Comparison of ENCODE assay signal across 8 cellular contexts in genomic region chr14:57066887-57067513, GRCh38.
DNase-seq lines count a peak whose midpoint lies in the region; ATAC-seq and TF ChIP-seq lines count a peak whose summit lies in the region.

No MANE protein-coding gene starts in this region.

- peak; percentile 59 for TF ChIP-seq CTCF in RWPE2 (IDR thresholded peaks at IDR 0.05; ENCODE audit: poor library complexity, severe bottlenecking)

- ATAC-seq in activated CD4-positive, alpha-beta T cell treated with anti-CD3 and anti-CD28 coated beads for 36 hours = peak; percentile 69
- ATAC-seq in RWPE2 (ENCODE audit: low read depth) = 0 out of 3 replicates have a peak, but pooled peaks have one; percentile 17
- ATAC-seq in aorta (ENCODE audit: low FRiP score) = no peak

- no peak overlapping the region for H3K4me3 Mint-ChIP-seq in activated CD4-positive, alpha-beta T cell treated with anti-CD3 and anti-CD28 coated beads for 36 hours

- H3K9me3 ChIP-seq in RWPE2 (ENCODE audit: severe bottlenecking) (no peaks in the 10 kb centered on the region), aorta (ENCODE audit: control insufficient read depth, low read length) (no peaks in the 10 kb centered on the region)

- H3K36me3 Mint-ChIP-seq in activated CD4-positive, alpha-beta T cell treated with anti-CD3 and anti-CD28 coated beads for 36 hours (ENCODE audit: low read depth) = no peaks in the 10 kb centered on the region

- DNase-seq in activated CD4-positive, alpha-beta T cell treated with anti-CD3 and anti-CD28 coated beads for 36 hours = peak; percentile 71
- DNase-seq in activated CD4-positive, alpha-beta T cell treated with anti-CD3 and anti-CD28 coated beads for 4 hours = no peak
- peak; percentile 6 for DNase-seq in HK-2 (ENCODE audit: unreplicated experiment)
- DNase-seq in RWPE2 (ENCODE audit: low spot score) = no peak
- DNase-seq in ecto neural progenitor cell (ENCODE audit: low spot score) = peak; percentile 82
- DNase-seq in nucleus accumbens (lab: John Stamatoyannopoulos, UW) = peak in 31 of 56 donors; percentile 1 to 53 (median 8)
- no peak for DNase-seq in activated gamma-delta T cell (lab: John Stamatoyannopoulos, UW)
- DNase-seq in aorta = no peak

- CTCF ChIA-PET in activated CD4-positive, alpha-beta T cell treated with anti-CD3 and anti-CD28 coated beads for 36 hours (lab: Charles Lee) = interaction anchor here (1.1 kb wide), 1 partner anchor 14 kb away, joined by 4 read pairs; no protein-coding TSS in a partner anchor

- no peaks in the 10 kb centered on the region for H3K9me3 Mint-ChIP-seq in activated CD4-positive, alpha-beta T cell treated with anti-CD3 and anti-CD28 coated beads for 36 hours (ENCODE audit: low read depth)

- peaks cover 25% of the 10 kb centered on the region for H3K27me3 Mint-ChIP-seq in activated CD4-positive, alpha-beta T cell treated with anti-CD3 and anti-CD28 coated beads for 36 hours

- no peak overlapping the region for H3K4me3 ChIP-seq in RWPE2 (ENCODE audit: severe bottlenecking)
- H3K4me3 ChIP-seq in aorta (ENCODE audit: low read length in 2 of 2) = no peak overlapping the region

- H3K27ac ChIP-seq in RWPE2 (ENCODE audit: poor library complexity, severe bottlenecking) (no peak overlapping the region), aorta (ENCODE audit: low read depth in 1 of 2, low read length in 2 of 2) (no peak overlapping the region)

- H3K27me3 ChIP-seq in RWPE2 (ENCODE audit: insufficient read depth, poor library complexity, severe bottlenecking) (peaks cover 48% of the 10 kb centered on the region), aorta (ENCODE audit: control insufficient read depth in 1 of 2, insufficient read depth in 2 of 2, low read length in 1 of 2) (no peaks in the 10 kb centered on the region)

- intact Hi-C loops in activated CD4-positive, alpha-beta T cell treated with anti-CD3 and anti-CD28 coated beads for 36 hours (cut with DNase I, micrococcal nuclease) = loop anchor here (5.0 to 10.0 kb wide), 6 partner anchors 250 to 575 kb away; partner anchors contain the start of gene OTX2 (in 1 of the 2)
- intact Hi-C loops in aorta (cut with DNase I) = no loop called here

- H3K4me1 ChIP-seq in RWPE2 (ENCODE audit: insufficient read depth, poor library complexity, severe bottlenecking) (no peaks in the 10 kb centered on the region), aorta (ENCODE audit: control insufficient read depth in 1 of 2, insufficient read depth in 2 of 2, low read length in 2 of 2) (no peaks in the 10 kb centered on the region)

- POLR2A ChIA-PET in activated CD4-positive, alpha-beta T cell treated with anti-CD3 and anti-CD28 coated beads for 36 hours (lab: Charles Lee) = no interaction called here

- H3K4me1 Mint-ChIP-seq in activated CD4-positive, alpha-beta T cell treated with anti-CD3 and anti-CD28 coated beads for 36 hours = no peaks in the 10 kb centered on the region

- no peak overlapping the region for H3K27ac Mint-ChIP-seq in activated CD4-positive, alpha-beta T cell treated with anti-CD3 and anti-CD28 coated beads for 36 hours

- WGBS in aorta, 2 donors = 3 to 7% methylated on average over 12 of the region's 12 CpGs

- no peaks in the 10 kb centered on the region for H3K36me3 ChIP-seq in RWPE2 (ENCODE audit: low read depth)
- H3K36me3 ChIP-seq in aorta (ENCODE audit: control insufficient read depth in 1 of 2, insufficient read depth in 2 of 2, low read length in 1 of 2) = no peaks in the 10 kb centered on the region

Comparison
In these comparisons a context has a peak if more than half of its experiments do, and no peak if none do; other contexts are left out.
1. DNase-seq: peak in activated CD4-positive, alpha-beta T cell treated with anti-CD3 and anti-CD28 coated beads for 36 hours (single experiment), HK-2 (single experiment), ecto neural progenitor cell (single experiment) and nucleus accumbens (31 of 56); none in activated CD4-positive, alpha-beta T cell treated with anti-CD3 and anti-CD28 coated beads for 4 hours (0 of 2), RWPE2 (single experiment), activated gamma-delta T cell (single experiment) and aorta (0 of 2).
2. intact Hi-C loops: an anchor here in activated CD4-positive, alpha-beta T cell treated with anti-CD3 and anti-CD28 coated beads for 36 hours (5.0 to 10.0 kb wide); none called in aorta.